ENCODE assay signal across 9 cellular contexts in genomic region chr10:49398000-49398861, GRCh38. TPM values are rescaled to one million over a fixed set of nuclear protein-coding genes. Genes with fewer than 3 reads are reported as not detected.
DNase-seq lines count a peak whose midpoint lies in the region; ATAC-seq, FAIRE-seq and TF ChIP-seq lines count a peak whose summit lies in the region.
"Had no signal": no experiment of that assay in that cellular context is flagged by ENCODE, and none has a peak within 500 bp of the region (broad histone marks: within the 10 kb centered on the region; RNA-seq: fewer than 3 reads in every experiment).

No MANE protein-coding gene starts in this region.

- TF ChIP-seq CTCF in HepG2 (CRISPR knock-in tag; IDR thresholded peaks at IDR 0.05) (no peak), CD14-positive monocyte (IDR thresholded peaks at IDR 0.05) (no peak)

- intact Hi-C loops in activated CD4-positive, alpha-beta T cell treated with anti-CD3 and anti-CD28 coated beads for 36 hours (cut with DNase I, micrococcal nuclease): loop anchor here (2.0 to 5.0 kb wide), 4 partner anchors 209 to 741 kb away; partner anchors contain the start of gene OGDHL (in 1 of the 2)
- intact Hi-C loops in dendritic cell treated with granulocyte-macrophage colony-stimulating factor and Interleukin-4, amounts not matched to agents 40 ng/mL and 50 ng/mL, for 4 days (cut with micrococcal nuclease): loop anchor here (5.0 kb wide), 1 partner anchor 36 kb away; no protein-coding TSS in a partner anchor
- intact Hi-C loops in HepG2 (cut with micrococcal nuclease; ENCODE audit: unreplicated experiment): no loop called here
- intact Hi-C loops in CD14-positive monocyte (cut with micrococcal nuclease): no loop called here

- POLR2A ChIA-PET in activated CD4-positive, alpha-beta T cell treated with anti-CD3 and anti-CD28 coated beads for 36 hours (lab: Charles Lee): no interaction called here
- POLR2A ChIA-PET in HepG2 (lab: Yijun Ruan, JAX): no interaction called here

- TF ChIP-seq RAD21 in HepG2 (CRISPR knock-in tag; IDR thresholded peaks at IDR 0.05): no peak

- H3K4me1 ChIP-seq in HepG2 (ENCODE audit: insufficient read depth, low read length): no peaks in the 10 kb centered on the region

- peak; percentile 52 for ATAC-seq in HG03045 (IDR thresholded peaks at IDR 0.05; ENCODE audit: unreplicated experiment)
- ATAC-seq in activated CD4-positive, alpha-beta T cell treated with anti-CD3 and anti-CD28 coated beads for 36 hours: peak; percentile 88
- peak; percentile 84 for ATAC-seq in HepG2

- H3K36me3 Mint-ChIP-seq in activated CD4-positive, alpha-beta T cell treated with anti-CD3 and anti-CD28 coated beads for 36 hours (ENCODE audit: low read depth): no peaks in the 10 kb centered on the region
- no peaks in the 10 kb centered on the region for H3K36me3 Mint-ChIP-seq in dendritic cell treated with granulocyte-macrophage colony-stimulating factor and Interleukin-4, amounts not matched to agents 40 ng/mL and 50 ng/mL, for 4 days (ENCODE audit: low read depth)
- H3K36me3 Mint-ChIP-seq in CD14-positive monocyte: peaks cover 0 to 4% of the 10 kb centered on the region in 2 donors

- DNase-seq in EL: peak; percentile 36
- peak; percentile 78 for DNase-seq in activated CD4-positive, alpha-beta T cell treated with anti-CD3 and anti-CD28 coated beads for 36 hours
- no peak for DNase-seq in HepG2 (ENCODE audit: low spot score)
- peak; percentile 30 for DNase-seq in stimulated activated CD8-positive, alpha-beta memory T cell treated with anti-CD3 and anti-CD28 coated beads, Interleukin-12 subunit alpha, Interleukin-12 subunit beta, amount 100 ng/mL, for 4 hours (ENCODE audit: low read depth)
- no peak for DNase-seq in A172 (ENCODE audit: low spot score)
- no peak for DNase-seq in CD14-positive monocyte (ENCODE audit: low spot score)

- FAIRE-seq in HepG2 (lab: Jason Lieb, UNC): no peak

- no peak overlapping the region; a peak in 1 of 6 replicates for H3K4me3 ChIP-seq in HepG2 (replicated peaks in 1 of 3; ENCODE audit: insufficient read depth in 1 of 3, low read depth in 2 of 3, low read length in 3 of 3)

- no peak overlapping the region for H3K27ac ChIP-seq in HepG2 (ENCODE audit: extremely low read length, insufficient read depth, low read length)

- no TSS peak for BruUV-seq in HepG2 (replicated peaks; lab: Mats Ljungman, UMichigan)

- no peak overlapping the region for H3K9ac ChIP-seq in HepG2 (ENCODE audit: insufficient read depth, low read depth, low read length)

- peaks cover 8% of the 10 kb centered on the region for H3K4me1 Mint-ChIP-seq in activated CD4-positive, alpha-beta T cell treated with anti-CD3 and anti-CD28 coated beads for 36 hours
- peaks cover 31% of the 10 kb centered on the region for H3K4me1 Mint-ChIP-seq in dendritic cell treated with granulocyte-macrophage colony-stimulating factor and Interleukin-4, amounts not matched to agents 40 ng/mL and 50 ng/mL, for 4 days (ENCODE audit: low read depth)
- peaks cover 19% of the 10 kb centered on the region for H3K4me1 Mint-ChIP-seq in CD14-positive monocyte

- no peak overlapping the region for H3K27ac Mint-ChIP-seq in activated CD4-positive, alpha-beta T cell treated with anti-CD3 and anti-CD28 coated beads for 36 hours
- H3K27ac Mint-ChIP-seq in dendritic cell treated with granulocyte-macrophage colony-stimulating factor and Interleukin-4, amounts not matched to agents 40 ng/mL and 50 ng/mL, for 4 days: peak overlapping the region; percentile 39
- H3K27ac Mint-ChIP-seq in CD14-positive monocyte: no peak overlapping the region

- no peak overlapping the region for H3K4me3 Mint-ChIP-seq in activated CD4-positive, alpha-beta T cell treated with anti-CD3 and anti-CD28 coated beads for 36 hours
- H3K4me3 Mint-ChIP-seq in dendritic cell treated with granulocyte-macrophage colony-stimulating factor and Interleukin-4, amounts not matched to agents 40 ng/mL and 50 ng/mL, for 4 days: peak overlapping the region; percentile 51
- H3K4me3 Mint-ChIP-seq in CD14-positive monocyte: peak overlapping the region in 1 of 2 donors; percentile 78

- in situ Hi-C loops in HepG2 (cut with HindIII; ENCODE audit: extremely low pct_ligation_motif_present, low pct_unique_long_range_greater_than_20kb): no loop called here

- H2AFZ ChIP-seq in HepG2 (ENCODE audit: low read length): no peak overlapping the region

- WGBS in HepG2 (ENCODE audit: low lambda C conversion rate): 4% methylated on average over 26 of the region's 72 CpGs

- H3K79me2 ChIP-seq in HepG2 (ENCODE audit: insufficient read depth, low read length): no peaks in the 10 kb centered on the region

- H4K20me1 ChIP-seq in HepG2 (ENCODE audit: insufficient read depth, low read length): no peaks in the 10 kb centered on the region; the same call in 1 of the 2 replicates

- no peaks in the 10 kb centered on the region for H3K9me3 Mint-ChIP-seq in activated CD4-positive, alpha-beta T cell treated with anti-CD3 and anti-CD28 coated beads for 36 hours (ENCODE audit: low read depth)
- H3K9me3 Mint-ChIP-seq in dendritic cell treated with granulocyte-macrophage colony-stimulating factor and Interleukin-4, amounts not matched to agents 40 ng/mL and 50 ng/mL, for 4 days: no peaks in the 10 kb centered on the region
- peaks cover 0 to 28% (median 9%) of the 10 kb centered on the region in 7 donors for H3K9me3 Mint-ChIP-seq in CD14-positive monocyte

- no peak overlapping the region; the same call in 1 of the 2 replicates for H3K4me2 ChIP-seq in HepG2 (ENCODE audit: low read depth, low read length)

- peaks cover 8 to 76% of the 10 kb centered on the region in 2 experiments for H3K27me3 ChIP-seq in HepG2 (ENCODE audit: control insufficient read depth in 1 of 2, insufficient read depth in 2 of 2, low read length in 2 of 2)

- no peaks in the 10 kb centered on the region for H3K36me3 ChIP-seq in HepG2 (replicated peaks in 1 of 2; ENCODE audit: control insufficient read depth in 1 of 2, insufficient read depth in 2 of 2, low read length in 2 of 2)

- CTCF ChIA-PET in activated CD4-positive, alpha-beta T cell treated with anti-CD3 and anti-CD28 coated beads for 36 hours (lab: Charles Lee): interaction anchor here (1.8 kb wide), 1 partner anchor 10 kb away, joined by 15 read pairs; no protein-coding TSS in a partner anchor
- CTCF ChIA-PET in HepG2 (lab: Yijun Ruan, JAX; ENCODE audit: low intra/inter-chr PET ratio, low total read pairs): no interaction called here

- peaks cover 60% of the 10 kb centered on the region for H3K27me3 Mint-ChIP-seq in activated CD4-positive, alpha-beta T cell treated with anti-CD3 and anti-CD28 coated beads for 36 hours
- H3K27me3 Mint-ChIP-seq in dendritic cell treated with granulocyte-macrophage colony-stimulating factor and Interleukin-4, amounts not matched to agents 40 ng/mL and 50 ng/mL, for 4 days: peaks cover 89% of the 10 kb centered on the region
- peaks cover 75 to 92% (median 86%) of the 10 kb centered on the region in 3 donors for H3K27me3 Mint-ChIP-seq in CD14-positive monocyte (ENCODE audit: low read depth in 3 of 3)

- H3K9me3 ChIP-seq in HepG2 (ENCODE audit: low read length): no peaks in the 10 kb centered on the region

- no peak for TF ChIP-seq POLR2A in HepG2 (IDR thresholded peaks at IDR 0.05; ENCODE audit: insufficient read depth in 1 of 2, low read depth in 2 of 2, low read length in 2 of 2)

- no peak for TF ChIP-seq EP300 in HepG2 (IDR thresholded peaks at IDR 0.05; ENCODE audit: low read depth in 2 of 2, low read length in 2 of 2)
- no peak for TF ChIP-seq EP300 in HepG2 (CRISPR knock-in tag; IDR thresholded peaks at IDR 0.05; ENCODE audit: borderline replicate concordance)

TF ChIP-seq in HepG2, 621 proteins besides CTCF, POLR2A, EP300 and RAD21 (continues in another document):
- TF ChIP-seq ISX (CRISPR knock-in tag; conservative IDR thresholded peaks at IDR 0.05) (no peak), ZNF713 (CRISPR knock-in tag; IDR thresholded peaks at IDR 0.05) (no peak), HOXA3 (CRISPR knock-in tag; IDR thresholded peaks at IDR 0.05) (no peak), ZNF234 (CRISPR knock-in tag; conservative IDR thresholded peaks at IDR 0.05) (no peak), HNF1B (CRISPR knock-in tag; IDR thresholded peaks at IDR 0.05) (no peak), ZNF333 (CRISPR knock-in tag; IDR thresholded peaks at IDR 0.05; ENCODE audit: borderline replicate concordance) (no peak)

RNA-seq across cellular contexts. Expression of gene DRGX, which starts 2.3 kb away (rescaled TPM):
- not detected for total RNA-seq in activated CD4-positive, alpha-beta T cell treated with anti-CD3 and anti-CD28 coated beads for 36 hours
- total RNA-seq in HepG2 (2016; rRNA removed; fragmentation: Illumina TruSeq; extraction: Trizol): not detected in 2 replicates
- not detected in 2 replicates for total RNA-seq in HepG2 (2016; cell fraction: cytosol; rRNA removed; fragmentation: Illumina TruSeq; extraction: Trizol; ENCODE audit: low read depth)
- not detected in 2 replicates for total RNA-seq in HepG2 (2016; cell fraction: insoluble cytoplasmic fraction; rRNA removed; fragmentation: Illumina TruSeq; extraction: Trizol)
- not detected in 2 replicates for total RNA-seq in HepG2 (2016; cell fraction: membrane; rRNA removed; fragmentation: Illumina TruSeq; extraction: Trizol)
- not detected in 2 replicates for total RNA-seq in HepG2 (2016; cell fraction: nucleus; rRNA removed; fragmentation: Illumina TruSeq; extraction: Trizol)
- not detected in 2 replicates for polyA plus RNA-seq in HepG2 (2011; rRNA removed)
- not detected in 2 replicates for polyA plus RNA-seq in HepG2 (2011; cell fraction: cytosol; rRNA removed)
- not detected in 2 replicates for polyA plus RNA-seq in HepG2 (2011; cell fraction: nucleus; rRNA removed)
- not detected in 2 replicates for polyA plus RNA-seq in HepG2 (2012)
- polyA plus RNA-seq in HepG2 (2016; cell fraction: cytosol; fragmentation: Illumina TruSeq; extraction: Trizol; ENCODE audit: low read depth): not detected in 2 replicates
- polyA plus RNA-seq in HepG2 (2016; cell fraction: insoluble cytoplasmic fraction; fragmentation: Illumina TruSeq; extraction: Trizol; ENCODE audit: low read depth): not detected in 2 replicates
- polyA plus RNA-seq in HepG2 (2016; cell fraction: membrane; fragmentation: Illumina TruSeq; extraction: Trizol; ENCODE audit: low read depth): not detected in 2 replicates
- polyA plus RNA-seq in HepG2 (2016; cell fraction: nucleus; fragmentation: Illumina TruSeq; extraction: Trizol; ENCODE audit: insufficient read depth, low read depth): not detected in 2 replicates
- polyA minus RNA-seq in HepG2 (2011; rRNA and poly(A)+ RNA removed; ENCODE audit: low replicate concordance): not detected in 2 replicates
- not detected in 2 replicates for polyA minus RNA-seq in HepG2 (2011; cell fraction: cytosol; rRNA and poly(A)+ RNA removed)
- polyA minus RNA-seq in HepG2 (2011; cell fraction: nucleus; rRNA and poly(A)+ RNA removed): not detected in 2 replicates
- not detected in 2 replicates for total RNA-seq in A172 (2014; rRNA removed; shearing (Covaris generic))
- polyA plus RNA-seq in CD14-positive monocyte: not detected
- total RNA-seq: pulmonary artery endothelial cell had no signal

Comparison
In these comparisons a context has a peak if more than half of its experiments do, and no peak if none do; other contexts are left out.
1. DNase-seq: peak in EL (single experiment), activated CD4-positive, alpha-beta T cell treated with anti-CD3 and anti-CD28 coated beads for 36 hours (single experiment) and stimulated activated CD8-positive, alpha-beta memory T cell treated with anti-CD3 and anti-CD28 coated beads, Interleukin-12 subunit alpha, Interleukin-12 subunit beta, amount 100 ng/mL, for 4 hours (single experiment); none in HepG2 (single experiment), A172 (single experiment) and CD14-positive monocyte (single experiment).
2. intact Hi-C loops: an anchor here in activated CD4-positive, alpha-beta T cell treated with anti-CD3 and anti-CD28 coated beads for 36 hours (2.0 to 5.0 kb wide) and dendritic cell treated with granulocyte-macrophage colony-stimulating factor and Interleukin-4, amounts not matched to agents 40 ng/mL and 50 ng/mL, for 4 days (5.0 kb wide); none called in HepG2 and CD14-positive monocyte.
3. Peak in every context shown above with its lines, with median percentiles within 50 percentile points of each other: ATAC-seq.